Comparison of ENCODE assay signal across 13 cellular contexts in genomic region chr13:28559636-28560259, GRCh38.
DNase-seq lines count a peak whose midpoint lies in the region; ATAC-seq and TF ChIP-seq lines count a peak whose summit lies in the region.
"Had no signal": no experiment of that assay in that cellular context is flagged by ENCODE, and none has a peak within 500 bp of the region (broad histone marks: within the 10 kb centered on the region; RNA-seq: fewer than 3 reads in every experiment).

No MANE protein-coding gene starts in this region.

- DNase-seq in HFFc6 = no peak
- peak; percentile 81 for DNase-seq in NCI-H187 treated with DMSO at 0.1 percent for 48 hours (lab: John Stamatoyannopoulos, UW)
- peak; percentile 20 to 63 for DNase-seq in NCI-H524 (lab: John Stamatoyannopoulos, UW)
- peak; percentile 85 to 89 for DNase-seq in trophoblast cell
- DNase-seq in NCI-H128 (lab: John Stamatoyannopoulos, UW; ENCODE audit: unreplicated experiment) = no peak
- DNase-seq in retina = no peak
- DNase-seq: C1 segment of cervical spinal cord; CD4-positive, alpha-beta T cell; GF-D8 had no signal

- H3K9me3 ChIP-seq in trophoblast cell (ENCODE audit: insufficient read depth, low read depth, low read length) = peaks cover 3% of the 10 kb centered on the region

- H2BK5ac ChIP-seq in trophoblast cell (ENCODE audit: low read depth, low read length, poor library complexity) = no peak overlapping the region

- H2AK5ac ChIP-seq in trophoblast cell (ENCODE audit: low read length) = no peak overlapping the region

- no peaks in the 10 kb centered on the region for H3K27me3 ChIP-seq in trophoblast cell (ENCODE audit: insufficient read depth, low read length)

- H3K79me2 ChIP-seq in trophoblast cell (ENCODE audit: control insufficient read depth, insufficient read depth, low read length, poor library complexity) = no peaks in the 10 kb centered on the region

- ATAC-seq in HG02938 (IDR thresholded peaks at IDR 0.05; ENCODE audit: unreplicated experiment) = no peak
- ATAC-seq: HCT116 had no signal

- no peak overlapping the region for H3K14ac ChIP-seq in trophoblast cell (ENCODE audit: low read length)

- no peaks in the 10 kb centered on the region for H3K9me3 Mint-ChIP-seq in HFFc6
- H3K9me3 Mint-ChIP-seq: CD4-positive, alpha-beta T cell had no signal

- H2AFZ ChIP-seq in trophoblast cell (ENCODE audit: insufficient read depth, low read length, poor library complexity) = no peak overlapping the region

- H2BK12ac ChIP-seq in trophoblast cell (ENCODE audit: low read length) = no peak overlapping the region

- H3K4me3 ChIP-seq in trophoblast cell (ENCODE audit: low read depth, low read length) = no peak overlapping the region

- no peak overlapping the region for H4K12ac ChIP-seq in trophoblast cell (ENCODE audit: low read depth, low read length)

- TF ChIP-seq CTCF in HFFc6 (IDR thresholded peaks at IDR 0.05) = no peak

- no peak overlapping the region for H3K23ac ChIP-seq in trophoblast cell (ENCODE audit: low read length)

- no peak overlapping the region for H4K91ac ChIP-seq in trophoblast cell (ENCODE audit: low read depth, low read length)

- no peak overlapping the region for H3K9ac ChIP-seq in trophoblast cell (ENCODE audit: low read length)

- peaks cover 49% of the 10 kb centered on the region for H3K4me1 Mint-ChIP-seq in HFFc6 (ENCODE audit: low read depth)
- H3K4me1 Mint-ChIP-seq: B cell, IgD-negative memory B cell had no signal

- no peaks in the 10 kb centered on the region for H3K79me1 ChIP-seq in trophoblast cell (ENCODE audit: low read length)

- no peak overlapping the region for H4K8ac ChIP-seq in trophoblast cell (ENCODE audit: low read depth, low read length)

- H3K27me3 Mint-ChIP-seq in HFFc6 (ENCODE audit: insufficient read depth) = no peaks in the 10 kb centered on the region

- H3K27ac ChIP-seq in trophoblast cell (ENCODE audit: low read depth, low read length) = no peak overlapping the region

- no peaks in the 10 kb centered on the region for H3K36me3 Mint-ChIP-seq in HFFc6 (ENCODE audit: low read depth)

- H3K18ac ChIP-seq in trophoblast cell (ENCODE audit: low read length) = no peak overlapping the region

- H3K4ac ChIP-seq in trophoblast cell (ENCODE audit: low read depth, low read length) = no peak overlapping the region

- H3K4me2 ChIP-seq in trophoblast cell (ENCODE audit: low read length) = no peak overlapping the region

- H2BK120ac ChIP-seq in trophoblast cell (ENCODE audit: insufficient read depth, low read length, poor library complexity) = no peak overlapping the region

- no peaks in the 10 kb centered on the region for H3K36me3 ChIP-seq in trophoblast cell (ENCODE audit: control insufficient read depth in 1 of 2, insufficient read depth in 2 of 2, low read length in 2 of 2)

- H3K27ac Mint-ChIP-seq in HFFc6 = no peak overlapping the region
- H3K27ac Mint-ChIP-seq: B cell; CD4-positive, alpha-beta T cell; IgD-negative memory B cell had no signal

- no CpG with 5 or more reads among the region's 8 CpGs for WGBS in trophoblast cell (ENCODE audit: extremely low coverage, insufficient coverage, insufficient read length)

- peaks cover 16% of the 10 kb centered on the region in 2 experiments for H3K4me1 ChIP-seq in trophoblast cell (ENCODE audit: control insufficient read depth in 1 of 2, insufficient read depth in 2 of 2, low read length in 2 of 2)

- 0 out of 2 replicates have a peak overlapping the region, but pooled peaks have one; percentile 8 for H3K4me3 Mint-ChIP-seq in HFFc6
- H3K4me3 Mint-ChIP-seq: B cell; CD4-positive, alpha-beta T cell; IgD-negative memory B cell had no signal

Comparison
In these comparisons a context has a peak if more than half of its experiments do, and no peak if none do; other contexts are left out.
1. DNase-seq: peak in NCI-H187 treated with DMSO at 0.1 percent for 48 hours (single experiment), NCI-H524 (2 of 2) and trophoblast cell (2 of 2); none in HFFc6 (single experiment), NCI-H128 (single experiment) and retina (single experiment).